ENCODE assay signal across 11 cellular contexts in the genomic region with DNA sequence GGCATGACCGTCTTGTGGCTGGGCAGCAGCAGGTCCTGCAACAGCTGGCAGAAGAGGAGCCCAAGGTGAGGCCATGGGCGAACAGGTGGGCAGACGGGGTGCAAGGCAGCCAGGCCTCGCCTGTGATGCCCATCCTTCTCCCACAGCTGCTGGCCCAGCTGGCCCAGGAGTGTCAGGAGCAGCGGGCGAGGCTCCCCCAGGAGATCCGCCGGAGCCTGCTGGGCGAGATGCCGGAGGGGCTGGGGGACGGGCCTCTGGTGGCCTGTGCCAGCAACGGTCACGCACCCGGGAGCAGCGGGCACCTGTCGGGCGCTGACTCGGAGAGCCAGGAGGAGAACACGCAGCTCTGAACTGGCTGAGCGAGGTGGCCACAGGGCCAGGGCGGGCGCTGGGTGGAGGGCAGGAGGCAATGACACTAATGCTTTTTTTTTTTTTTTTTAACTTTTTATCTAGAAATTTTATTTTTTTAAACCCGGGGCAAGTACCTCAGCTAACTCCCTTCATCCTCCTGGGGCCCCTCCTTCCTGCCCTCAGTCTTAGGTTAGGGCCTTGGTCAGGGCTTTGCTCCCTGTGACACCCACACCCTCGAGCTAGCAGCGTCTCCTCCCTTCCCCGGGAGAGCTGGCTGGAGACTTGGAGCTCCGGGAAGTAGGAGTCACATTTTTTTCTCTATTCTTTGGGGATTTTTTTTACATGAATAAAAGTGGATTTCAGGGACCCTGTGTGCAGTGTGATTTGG. TPM values are rescaled to one million over a fixed set of nuclear protein-coding genes. Genes with fewer than 3 reads are reported as not detected.
A peak's percentile ranks its signal among the peaks of the same experiment; 100 is the strongest.
DNase-seq lines count a peak whose midpoint lies in the region; ATAC-seq, FAIRE-seq and TF ChIP-seq lines count a peak whose summit lies in the region.
"Had no signal": no experiment of that assay in that cellular context is flagged by ENCODE, and none has a peak within 500 bp of the region (broad histone marks: within the 10 kb centered on the region; RNA-seq: fewer than 3 reads in every experiment).

No MANE protein-coding gene starts in this region.

- H3K9me3 ChIP-seq in astrocyte (ENCODE audit: insufficient read depth, low read depth, low read length) (no peaks in the 10 kb centered on the region), mucosa of stomach (ENCODE audit: control insufficient read depth, low read length) (no peaks in the 10 kb centered on the region)

- no peak for ATAC-seq in activated naive CD4-positive, alpha-beta T cell treated with anti-CD3 and anti-CD28 coated beads, Interleukin-2, amount 50 U/mL, for 72 hours
- ATAC-seq in HG03342 (IDR thresholded peaks at IDR 0.05; ENCODE audit: unreplicated experiment): no peak

- FAIRE-seq in astrocyte (lab: Jason Lieb, UNC): no peak

- no peak overlapping the region for H3K27ac ChIP-seq in astrocyte (ENCODE audit: low read depth, low read length)

- H3K27ac Mint-ChIP-seq in activated naive CD4-positive, alpha-beta T cell treated with anti-CD3 and anti-CD28 coated beads, Interleukin-2, amount 50 U/mL, for 72 hours: peak overlapping the region; percentile 55 to 91
- no peak overlapping the region for H3K27ac Mint-ChIP-seq in activated naive CD4-positive, alpha-beta T cell treated with anti-CD3 and anti-CD28 coated beads for 36 hours
- H3K27ac Mint-ChIP-seq in astrocyte (ENCODE audit: unreplicated experiment) (peak overlapping the region; percentile 86), type B pancreatic cell (peak overlapping the region; percentile 99)

- H3K9me3 Mint-ChIP-seq in activated naive CD4-positive, alpha-beta T cell treated with anti-CD3 and anti-CD28 coated beads, Interleukin-2, amount 50 U/mL, for 72 hours: no peaks in the 10 kb centered on the region
- no peaks in the 10 kb centered on the region for H3K9me3 Mint-ChIP-seq in activated naive CD4-positive, alpha-beta T cell treated with anti-CD3 and anti-CD28 coated beads for 36 hours
- H3K9me3 Mint-ChIP-seq in astrocyte (ENCODE audit: unreplicated experiment) (no peaks in the 10 kb centered on the region), type B pancreatic cell (no peaks in the 10 kb centered on the region)
- H3K9me3 Mint-ChIP-seq: T-helper 1 cell treated with Interleukin-12 subunit alpha and Interleukin-12 subunit beta and Interleukin-4 antibody, amounts not matched to agents 30 μg/mL and 1 μg/mL, for 36 hours had no signal

- H3K79me2 ChIP-seq in astrocyte (ENCODE audit: insufficient read depth, low read length): peaks cover 3% of the 10 kb centered on the region

- no peaks in the 10 kb centered on the region for H3K27me3 Mint-ChIP-seq in activated naive CD4-positive, alpha-beta T cell treated with anti-CD3 and anti-CD28 coated beads for 36 hours (ENCODE audit: low read depth)
- H3K27me3 Mint-ChIP-seq in astrocyte (ENCODE audit: low read depth, unreplicated experiment) (no peaks in the 10 kb centered on the region), type B pancreatic cell (peaks cover 5% of the 10 kb centered on the region)
- H3K27me3 Mint-ChIP-seq: activated naive CD8-positive, alpha-beta T cell had no signal

- intact Hi-C loops in activated naive CD4-positive, alpha-beta T cell treated with anti-CD3 and anti-CD28 coated beads for 36 hours (cut with micrococcal nuclease): no loop called here

- H3K4me3 ChIP-seq in astrocyte (ENCODE audit: insufficient read depth, low read depth, low read length) (no peak overlapping the region), mucosa of stomach (ENCODE audit: low read length) (no peak overlapping the region)

- H3K4me1 ChIP-seq in astrocyte (ENCODE audit: insufficient read depth, low read length) (peaks cover 44% of the 10 kb centered on the region), mucosa of stomach (ENCODE audit: control insufficient read depth, insufficient read depth, low read length) (peaks cover 32% of the 10 kb centered on the region)

- CTCF ChIA-PET in activated naive CD4-positive, alpha-beta T cell treated with anti-CD3 and anti-CD28 coated beads for 36 hours (lab: Charles Lee): interaction anchor here (0.7 to 2.0 kb wide), 4 partner anchors 33 to 63 kb away, joined by 3 to 10 read pairs (median 6); a partner anchor contains a TSS

- no peak overlapping the region for H3K4me3 Mint-ChIP-seq in activated naive CD4-positive, alpha-beta T cell treated with anti-CD3 and anti-CD28 coated beads for 36 hours
- H3K4me3 Mint-ChIP-seq in astrocyte (ENCODE audit: unreplicated experiment): no peak overlapping the region
- H3K4me3 Mint-ChIP-seq in type B pancreatic cell: no peak overlapping the region

- peaks cover 10 to 14% of the 10 kb centered on the region in 2 donors for H3K36me3 Mint-ChIP-seq in activated naive CD4-positive, alpha-beta T cell treated with anti-CD3 and anti-CD28 coated beads, Interleukin-2, amount 50 U/mL, for 72 hours
- H3K36me3 Mint-ChIP-seq in activated naive CD4-positive, alpha-beta T cell treated with anti-CD3 and anti-CD28 coated beads for 36 hours (ENCODE audit: low read depth): no peaks in the 10 kb centered on the region
- H3K36me3 Mint-ChIP-seq in astrocyte (ENCODE audit: low read depth, unreplicated experiment) (peaks cover 5% of the 10 kb centered on the region), type B pancreatic cell (peaks cover 4% of the 10 kb centered on the region)

- peaks cover 11% of the 10 kb centered on the region for H3K36me3 ChIP-seq in astrocyte (ENCODE audit: insufficient read depth, low read length)
- H3K36me3 ChIP-seq in mucosa of stomach (ENCODE audit: control insufficient read depth, insufficient read depth, low read length): peaks cover 12% of the 10 kb centered on the region

- H3K4me1 Mint-ChIP-seq in activated naive CD4-positive, alpha-beta T cell treated with anti-CD3 and anti-CD28 coated beads for 36 hours (ENCODE audit: low read depth): peaks cover 14% of the 10 kb centered on the region
- H3K4me1 Mint-ChIP-seq in astrocyte (ENCODE audit: low read depth, unreplicated experiment): peaks cover 23% of the 10 kb centered on the region
- H3K4me1 Mint-ChIP-seq in type B pancreatic cell (ENCODE audit: unreplicated experiment): peaks cover 17% of the 10 kb centered on the region

- TF ChIP-seq CTCF in astrocyte (IDR thresholded peaks at IDR 0.05; ENCODE audit: insufficient read depth, low read depth, low read length) (no peak), type B pancreatic cell (conservative IDR thresholded peaks at IDR 0.05) (no peak)

- H3K27me3 ChIP-seq in astrocyte (ENCODE audit: insufficient read depth, low read length): no peaks in the 10 kb centered on the region
- no peaks in the 10 kb centered on the region for H3K27me3 ChIP-seq in mucosa of stomach (ENCODE audit: control insufficient read depth, insufficient read depth, low read length)

- DNase-seq in activated naive CD4-positive, alpha-beta T cell treated with anti-CD3 and anti-CD28 coated beads, Interleukin-2, amount 50 U/mL, for 72 hours (ENCODE audit: low spot score in 2 of 2): no peak
- DNase-seq in activated naive CD4-positive, alpha-beta T cell treated with anti-CD3 and anti-CD28 coated beads for 36 hours: no peak
- no peak for DNase-seq in astrocyte (ENCODE audit: low read depth)
- no peak for DNase-seq in type B pancreatic cell (ENCODE audit: extremely low spot score, unreplicated experiment)
- DNase-seq in NCI-H1105 (lab: John Stamatoyannopoulos, UW): no peak
- no peak for DNase-seq in NCI-H2196 (lab: John Stamatoyannopoulos, UW; ENCODE audit: unreplicated experiment)
- DNase-seq: COR-L47 had no signal

- H4K20me1 ChIP-seq in astrocyte (ENCODE audit: insufficient read depth, low read length): peaks cover 22% of the 10 kb centered on the region

- H3K9ac ChIP-seq in astrocyte (ENCODE audit: low read length): no peak overlapping the region
- peak overlapping the region; percentile 83 for H3K9ac ChIP-seq in mucosa of stomach (ENCODE audit: low read length)

- no peak overlapping the region for H3K4me2 ChIP-seq in astrocyte (ENCODE audit: low read length)

- H2AFZ ChIP-seq in astrocyte (ENCODE audit: low read depth, low read length): no peak overlapping the region

RNA-seq across cellular contexts. Expression of a gene that starts 16.0 kb away (rescaled TPM):
- total RNA-seq in activated naive CD4-positive, alpha-beta T cell treated with anti-CD3 and anti-CD28 coated beads, Interleukin-2, amount 50 U/mL, for 72 hours: 10 to 100 TPM; 10.4 to 13.7 TPM
- 1 to 10 TPM; 4.4 to 4.7 TPM for total RNA-seq in activated naive CD4-positive, alpha-beta T cell treated with anti-CD3 and anti-CD28 coated beads for 36 hours
- total RNA-seq in astrocyte (48.7 and 50.9 TPM in 2 replicates), type B pancreatic cell (ENCODE audit: low replicate concordance) (40.7 and 56.2 TPM in 2 replicates)

RNA-seq across cellular contexts. Expression of a gene that starts 17.1 kb away (rescaled TPM):
- total RNA-seq in activated naive CD4-positive, alpha-beta T cell treated with anti-CD3 and anti-CD28 coated beads, Interleukin-2, amount 50 U/mL, for 72 hours: 10 to 100 TPM in 1 of 2 donors, 1 to 10 TPM in 1; 7.1 to 31.6 TPM
- 10 to 100 TPM; 12.8 to 14.3 TPM for total RNA-seq in activated naive CD4-positive, alpha-beta T cell treated with anti-CD3 and anti-CD28 coated beads for 36 hours
- 43.6 and 46.6 TPM in 2 replicates for total RNA-seq in astrocyte
- 39.3 and 48.7 TPM in 2 replicates for total RNA-seq in type B pancreatic cell (ENCODE audit: low replicate concordance)

RNA-seq across cellular contexts. Expression of a gene that starts 18.3 kb away (rescaled TPM):
- 10 to 100 TPM; 34.2 to 37.6 TPM for total RNA-seq in activated naive CD4-positive, alpha-beta T cell treated with anti-CD3 and anti-CD28 coated beads, Interleukin-2, amount 50 U/mL, for 72 hours
- 10 to 100 TPM; 26.2 to 30.5 TPM for total RNA-seq in activated naive CD4-positive, alpha-beta T cell treated with anti-CD3 and anti-CD28 coated beads for 36 hours
- 46.8 and 48.5 TPM in 2 replicates for total RNA-seq in astrocyte
- 43.7 and 47.9 TPM in 2 replicates for total RNA-seq in type B pancreatic cell (ENCODE audit: low replicate concordance)

RNA-seq across cellular contexts. Expression of a gene that starts 20.6 kb away (rescaled TPM):
- 100 to 1,000 TPM; 177 to 262 TPM for total RNA-seq in activated naive CD4-positive, alpha-beta T cell treated with anti-CD3 and anti-CD28 coated beads, Interleukin-2, amount 50 U/mL, for 72 hours
- 100 to 1,000 TPM; 216 to 227 TPM for total RNA-seq in activated naive CD4-positive, alpha-beta T cell treated with anti-CD3 and anti-CD28 coated beads for 36 hours
- total RNA-seq in astrocyte (338 and 370 TPM in 2 replicates), type B pancreatic cell (ENCODE audit: low replicate concordance) (187 and 274 TPM in 2 replicates)

RNA-seq across cellular contexts. Expression of a gene that starts 23.7 kb away (rescaled TPM):
- total RNA-seq in activated naive CD4-positive, alpha-beta T cell treated with anti-CD3 and anti-CD28 coated beads, Interleukin-2, amount 50 U/mL, for 72 hours: under 1 TPM; 0.23 to 0.46 TPM
- under 1 TPM in 1 of 2 experiments, not detected in 1; 0.41 TPM for total RNA-seq in activated naive CD4-positive, alpha-beta T cell treated with anti-CD3 and anti-CD28 coated beads for 36 hours
- total RNA-seq in astrocyte (0.52 TPM in 1 of 2 replicates, not detected in the other), type B pancreatic cell (ENCODE audit: low replicate concordance) (0.19 TPM in 1 of 2 replicates, not detected in the other)
